7 cellular contexts compared by ENCODE assay signal in the genomic region with DNA sequence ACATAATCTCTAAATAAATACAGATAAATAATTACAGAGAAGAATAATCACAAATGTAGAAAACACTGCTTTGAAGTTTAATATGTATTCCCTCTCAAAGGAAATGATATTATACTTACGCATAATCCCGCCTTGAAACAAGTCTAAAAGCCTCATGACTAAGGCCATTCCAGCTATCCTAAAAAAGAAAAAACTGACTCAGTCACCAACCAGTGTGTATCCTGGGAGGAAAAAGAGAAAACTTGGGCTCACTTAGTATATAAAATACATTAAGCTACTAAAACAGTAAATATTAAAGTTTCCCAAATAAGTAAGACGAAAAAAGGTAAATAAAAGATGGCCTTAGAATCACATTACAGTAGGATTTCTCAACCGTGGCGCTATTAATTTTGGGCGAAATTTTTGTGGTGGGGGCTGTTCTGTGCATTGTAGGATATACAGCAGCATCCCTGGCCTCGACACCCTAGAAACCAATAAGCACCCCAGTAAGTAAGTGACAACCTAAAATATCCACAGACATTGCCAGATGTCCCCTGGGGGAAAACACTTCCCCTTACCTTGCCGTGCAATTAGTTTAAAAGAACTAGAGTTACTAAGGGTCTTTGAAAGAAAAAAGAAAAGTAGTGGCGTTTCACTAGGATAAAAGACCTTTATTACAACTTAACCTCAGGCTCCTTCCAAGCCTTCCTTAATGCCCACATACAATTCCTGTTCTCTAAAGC. TPM values are rescaled to one million over a fixed set of nuclear protein-coding genes. Genes with fewer than 3 reads are reported as not detected.
DNase-seq lines count a peak whose midpoint lies in the region; ATAC-seq, FAIRE-seq and TF ChIP-seq lines count a peak whose summit lies in the region.

No MANE protein-coding gene starts in this region.

- H3K27me3 Mint-ChIP-seq in activated CD8-positive, alpha-beta T cell treated with anti-CD3 and anti-CD28 coated beads, Interleukin-2, amount 10 ng/mL, durations not matched to agents 7 days and 5 days (ENCODE audit: low read depth) = no peaks in the 10 kb centered on the region

- ATAC-seq in activated CD8-positive, alpha-beta T cell treated with anti-CD3 and anti-CD28 coated beads, Interleukin-2, amount 10 ng/mL, durations not matched to agents 7 days and 5 days = no peak
- no peak for ATAC-seq in HG03378 (IDR thresholded peaks at IDR 0.05; ENCODE audit: unreplicated experiment)

- no peaks in the 10 kb centered on the region for H3K9me3 Mint-ChIP-seq in activated CD8-positive, alpha-beta T cell treated with anti-CD3 and anti-CD28 coated beads, Interleukin-2, amount 10 ng/mL, durations not matched to agents 7 days and 5 days (ENCODE audit: insufficient read depth)

- peak overlapping the region; percentile 99 for H3K4me3 ChIP-seq in iPS-11a (ENCODE audit: low read depth, low read length)

- CTCF ChIA-PET in activated CD8-positive, alpha-beta T cell treated with anti-CD3 and anti-CD28 coated beads, Interleukin-2, amount 10 ng/mL, durations not matched to agents 7 days and 5 days (lab: Charles Lee) = interaction anchor here (1.3 to 2.2 kb wide), 4 partner anchors 8 to 31 kb away, joined by 4 to 12 read pairs (median 8); partner anchors contain the start of gene ETF1

- peaks cover 37% of the 10 kb centered on the region for H3K4me1 Mint-ChIP-seq in activated CD8-positive, alpha-beta T cell treated with anti-CD3 and anti-CD28 coated beads, Interleukin-2, amount 10 ng/mL, durations not matched to agents 7 days and 5 days (ENCODE audit: low read depth)

- POLR2A ChIA-PET in activated CD8-positive, alpha-beta T cell treated with anti-CD3 and anti-CD28 coated beads, Interleukin-2, amount 10 ng/mL, durations not matched to agents 7 days and 5 days (lab: Charles Lee) = interaction anchor here (1.0 to 3.6 kb wide), 5 partner anchors 8 to 720 kb away, joined by 3 to 51 read pairs (median 13); partner anchors contain the start of genes ETF1 and MATR3

- H3K4me3 Mint-ChIP-seq in activated CD8-positive, alpha-beta T cell treated with anti-CD3 and anti-CD28 coated beads, Interleukin-2, amount 10 ng/mL, durations not matched to agents 7 days and 5 days = peak overlapping the region; percentile 92

- H3K27ac Mint-ChIP-seq in activated CD8-positive, alpha-beta T cell treated with anti-CD3 and anti-CD28 coated beads, Interleukin-2, amount 10 ng/mL, durations not matched to agents 7 days and 5 days = peak overlapping the region; percentile 100

- FAIRE-seq in GM12892 (lab: Jason Lieb, UNC) = no peak

- H3K36me3 Mint-ChIP-seq in activated CD8-positive, alpha-beta T cell treated with anti-CD3 and anti-CD28 coated beads, Interleukin-2, amount 10 ng/mL, durations not matched to agents 7 days and 5 days (ENCODE audit: low read depth) = peaks cover 52% of the 10 kb centered on the region

- TF ChIP-seq POLR2A in GM12892 (IDR thresholded peaks at IDR 0.05; ENCODE audit: low read depth, low read length) = no peak

- DNase-seq in HT-29 (ENCODE audit: low spot score) (peak; percentile 17), stromal cell of bone marrow (ENCODE audit: low read depth) (peak; percentile 31), GM12892 (ENCODE audit: insufficient read length) (no peak)
- no peak for DNase-seq in activated CD8-positive, alpha-beta T cell treated with anti-CD3 and anti-CD28 coated beads, Interleukin-2, amount 10 ng/mL, durations not matched to agents 7 days and 5 days
- no peak for DNase-seq in activated CD4-positive, CD25-positive, alpha-beta regulatory T cell treated with anti-CD3 and anti-CD28 coated beads, Interleukin-2, amount 50 U/mL, for 72 hours

RNA-seq across cellular contexts. Expression of gene HSPA9, which starts 1.1 kb away (rescaled TPM):
- 300 and 305 TPM in 2 replicates for total RNA-seq in HT-29 (2014; rRNA removed; shearing (Covaris generic))
- total RNA-seq in activated CD8-positive, alpha-beta T cell treated with anti-CD3 and anti-CD28 coated beads, Interleukin-2, amount 10 ng/mL, durations not matched to agents 7 days and 5 days = 100 to 1,000 TPM; 214 to 216 TPM
- polyA plus RNA-seq in GM12892 (2012; ENCODE audit: missing spikeins) = 227 TPM

RNA-seq across cellular contexts. Expression of gene ETF1, which starts 31.1 kb away (rescaled TPM):
- total RNA-seq in HT-29 (2014; rRNA removed; shearing (Covaris generic)) = 75.0 and 81.0 TPM in 2 replicates
- 10 to 100 TPM; 92.7 to 93.3 TPM for total RNA-seq in activated CD8-positive, alpha-beta T cell treated with anti-CD3 and anti-CD28 coated beads, Interleukin-2, amount 10 ng/mL, durations not matched to agents 7 days and 5 days
- 59.5 TPM for polyA plus RNA-seq in GM12892 (2012; ENCODE audit: missing spikeins)

Comparison
In these comparisons a context has a peak if more than half of its experiments do, and no peak if none do; other contexts are left out.
1. DNase-seq: peak in HT-29 (single experiment) and stromal cell of bone marrow (single experiment); none in activated CD8-positive, alpha-beta T cell treated with anti-CD3 and anti-CD28 coated beads, Interleukin-2, amount 10 ng/mL, durations not matched to agents 7 days and 5 days (single experiment), GM12892 (single experiment) and activated CD4-positive, CD25-positive, alpha-beta regulatory T cell treated with anti-CD3 and anti-CD28 coated beads, Interleukin-2, amount 50 U/mL, for 72 hours (single experiment).